ENCODE assay signal across 8 cellular contexts in the genomic region with DNA sequence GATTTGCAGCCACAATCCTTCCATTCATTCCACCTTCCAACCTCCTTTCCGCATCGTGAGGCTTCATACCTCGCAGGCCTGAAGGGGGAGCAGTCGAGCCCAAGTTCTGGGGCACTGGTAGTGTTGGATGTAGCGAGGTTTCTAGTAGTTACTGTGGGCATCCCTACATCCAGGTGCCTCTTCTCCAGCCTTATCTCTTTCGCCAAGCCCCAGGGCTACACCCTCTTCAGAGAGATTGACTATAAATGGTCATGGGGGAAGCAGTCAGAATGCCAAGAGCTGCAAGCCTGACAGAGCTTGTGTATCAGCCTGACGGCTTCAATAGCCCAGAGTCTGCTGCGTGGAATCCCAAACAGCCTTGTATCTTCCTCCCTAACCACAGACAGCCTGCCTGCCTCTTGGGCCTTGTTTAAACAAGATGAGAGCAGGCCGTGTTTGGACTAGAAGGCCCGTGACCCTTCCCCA. TPM values are rescaled to one million over a fixed set of nuclear protein-coding genes. Genes with fewer than 3 reads are reported as not detected.
DNase-seq lines count a peak whose midpoint lies in the region; ATAC-seq, FAIRE-seq and TF ChIP-seq lines count a peak whose summit lies in the region.

No MANE protein-coding gene starts in this region.

- intact Hi-C loops in Caco-2 (cut with micrococcal nuclease; ENCODE audit: unreplicated experiment) (loop anchor here (1.0 to 2.0 kb wide), 4 partner anchors 29 to 81 kb away; a partner anchor contains a TSS), HepG2 (cut with micrococcal nuclease; ENCODE audit: unreplicated experiment) (loop anchor here (5.0 kb wide), 1 partner anchor 81 kb away; no protein-coding TSS in a partner anchor)

- no peak overlapping the region for H2AFZ ChIP-seq in HepG2 (ENCODE audit: low read length)

- in situ Hi-C loops in astrocyte of the spinal cord (cut with HindIII; ENCODE audit: low sequenced_read_pairs) (no loop called here), HepG2 (cut with HindIII; ENCODE audit: extremely low pct_ligation_motif_present, low pct_unique_long_range_greater_than_20kb) (no loop called here)

- TF ChIP-seq POLR2A in HepG2 (IDR thresholded peaks at IDR 0.05; ENCODE audit: insufficient read depth in 1 of 2, low read depth in 2 of 2, low read length in 2 of 2), result no peak

- H3K27ac ChIP-seq in HepG2 (ENCODE audit: extremely low read length, insufficient read depth, low read length), result no peak overlapping the region

- WGBS in HepG2 (ENCODE audit: low lambda C conversion rate), result 14% methylated on average over 9 of the region's 10 CpGs

- POLR2A ChIA-PET in Caco-2 (lab: Charles Lee) (interaction anchor here (0.5 to 1.2 kb wide), 2 partner anchors 29 to 65 kb away, joined by 3 to 5 read pairs; a partner anchor contains a TSS), HepG2 (lab: Yijun Ruan, JAX) (no interaction called here)

- no peaks in the 10 kb centered on the region for H3K36me3 ChIP-seq in Caco-2 (ENCODE audit: control insufficient read depth, insufficient read depth, low read length)
- no peaks in the 10 kb centered on the region for H3K36me3 ChIP-seq in HepG2 (replicated peaks in 1 of 2; ENCODE audit: control insufficient read depth in 1 of 2, insufficient read depth in 2 of 2, low read length in 2 of 2)

- H4K20me1 ChIP-seq in HepG2 (ENCODE audit: insufficient read depth, low read length), result no peaks in the 10 kb centered on the region

- TF ChIP-seq RAD21 in HepG2 (CRISPR knock-in tag; IDR thresholded peaks at IDR 0.05), result no peak

- H3K4me1 ChIP-seq in Caco-2, result no peaks in the 10 kb centered on the region
- H3K4me1 ChIP-seq in HepG2 (ENCODE audit: insufficient read depth, low read length), result no peaks in the 10 kb centered on the region

- H3K27me3 ChIP-seq in Caco-2 (replicated peaks; ENCODE audit: control insufficient read depth, insufficient read depth, low read length) (no peaks in the 10 kb centered on the region), HepG2 (ENCODE audit: control insufficient read depth in 1 of 2, insufficient read depth in 2 of 2, low read length in 2 of 2) (peaks cover 0 to 6% of the 10 kb centered on the region in 2 experiments; a peak in 2 of 5 replicates)

- no peaks in the 10 kb centered on the region for H3K27me3 Mint-ChIP-seq in Caco-2 (ENCODE audit: insufficient read depth, unreplicated experiment)

- no peak for FAIRE-seq in HepG2 (lab: Jason Lieb, UNC)

- peak overlapping the region; percentile 33 for H3K27ac Mint-ChIP-seq in Caco-2 (ENCODE audit: unreplicated experiment)

- H3K9me3 ChIP-seq in Caco-2, result no peaks in the 10 kb centered on the region
- H3K9me3 ChIP-seq in HepG2 (ENCODE audit: low read length), result no peaks in the 10 kb centered on the region

- peaks cover 7% of the 10 kb centered on the region for H3K36me3 Mint-ChIP-seq in Caco-2 (ENCODE audit: insufficient read depth, unreplicated experiment)

- no peak overlapping the region for H3K4me3 Mint-ChIP-seq in Caco-2 (ENCODE audit: unreplicated experiment)

- H3K4me3 ChIP-seq in Caco-2 (ENCODE audit: low read depth, low read length), result no peak overlapping the region
- no peak overlapping the region for H3K4me3 ChIP-seq in astrocyte of the spinal cord (ENCODE audit: low read depth, low read length)
- no peak overlapping the region for H3K4me3 ChIP-seq in HepG2 (replicated peaks in 1 of 3; ENCODE audit: insufficient read depth in 1 of 3, low read depth in 2 of 3, low read length in 3 of 3)

- TF ChIP-seq EP300 in HepG2 (IDR thresholded peaks at IDR 0.05; ENCODE audit: low read depth in 2 of 2, low read length in 2 of 2) (no peak), HepG2 (CRISPR knock-in tag; IDR thresholded peaks at IDR 0.05; ENCODE audit: borderline replicate concordance) (no peak)

- ATAC-seq in HepG2, result peak; percentile 62
- no peak for ATAC-seq in HG02763 (IDR thresholded peaks at IDR 0.05; ENCODE audit: unreplicated experiment)
- ATAC-seq in GM21717 (IDR thresholded peaks at IDR 0.05; ENCODE audit: unreplicated experiment), result no peak

- H3K4me1 Mint-ChIP-seq in Caco-2 (ENCODE audit: low read depth, unreplicated experiment), result peaks cover 10% of the 10 kb centered on the region

- H3K9me3 Mint-ChIP-seq in Caco-2 (ENCODE audit: unreplicated experiment), result no peaks in the 10 kb centered on the region

- H3K79me2 ChIP-seq in HepG2 (ENCODE audit: insufficient read depth, low read length), result no peaks in the 10 kb centered on the region

- H3K4me2 ChIP-seq in HepG2 (ENCODE audit: low read depth, low read length), result no peak overlapping the region

- DNase-seq in Caco-2 (peak; percentile 79 to 84), HT-29 (ENCODE audit: low spot score) (peak; percentile 25), astrocyte of the spinal cord (ENCODE audit: low read depth, low spot score) (peak; percentile 77), HepG2 (ENCODE audit: low spot score) (no peak), ureter (ENCODE audit: low spot score) (peak; percentile 50), MV-4-11 (lab: John Stamatoyannopoulos, UW) (no peak)

- no peak overlapping the region for H3K9ac ChIP-seq in HepG2 (ENCODE audit: insufficient read depth, low read depth, low read length)

- TF ChIP-seq CTCF in Caco-2 (IDR thresholded peaks at IDR 0.05; ENCODE audit: insufficient read depth in 1 of 2, low read depth in 1 of 2, low read length in 1 of 2, severe bottlenecking in 1 of 2, unreplicated experiment in 1 of 2), result peak; percentile 80 to 90
- peak; percentile 81 for TF ChIP-seq CTCF in astrocyte of the spinal cord (IDR thresholded peaks at IDR 0.05; ENCODE audit: low read depth, low read length)
- TF ChIP-seq CTCF in HepG2 (CRISPR knock-in tag; IDR thresholded peaks at IDR 0.05), result peak; percentile 54

- BruUV-seq in Caco-2 (replicated peaks; lab: Mats Ljungman, UMichigan) (no TSS peak), HepG2 (replicated peaks; lab: Mats Ljungman, UMichigan) (no TSS peak)

- CTCF ChIA-PET in Caco-2 (lab: Charles Lee), result interaction anchor here (0.7 to 5.1 kb wide), 9 partner anchors 9 to 95 kb away, joined by 3 to 79 read pairs (median 4); a partner anchor contains a TSS
- CTCF ChIA-PET in HepG2 (lab: Yijun Ruan, JAX; ENCODE audit: low intra/inter-chr PET ratio, low total read pairs), result interaction anchor here (1.1 kb wide), 1 partner anchor 81 kb away, joined by 3 read pairs; no protein-coding TSS in a partner anchor

TF ChIP-seq in HepG2, 621 proteins besides CTCF, POLR2A, EP300 and RAD21 (continues in another document):
- TF ChIP-seq HNRNPH1 (optimal IDR thresholded peaks at IDR 0.05; ENCODE audit: low read depth, low read length), result no peak
- no peak for TF ChIP-seq HMG20B (CRISPR knock-in tag; conservative IDR thresholded peaks at IDR 0.05)
- TF ChIP-seq XRCC5 (optimal IDR thresholded peaks at IDR 0.05; ENCODE audit: low read length), result peak; percentile 41
- TF ChIP-seq, protein P1, sequence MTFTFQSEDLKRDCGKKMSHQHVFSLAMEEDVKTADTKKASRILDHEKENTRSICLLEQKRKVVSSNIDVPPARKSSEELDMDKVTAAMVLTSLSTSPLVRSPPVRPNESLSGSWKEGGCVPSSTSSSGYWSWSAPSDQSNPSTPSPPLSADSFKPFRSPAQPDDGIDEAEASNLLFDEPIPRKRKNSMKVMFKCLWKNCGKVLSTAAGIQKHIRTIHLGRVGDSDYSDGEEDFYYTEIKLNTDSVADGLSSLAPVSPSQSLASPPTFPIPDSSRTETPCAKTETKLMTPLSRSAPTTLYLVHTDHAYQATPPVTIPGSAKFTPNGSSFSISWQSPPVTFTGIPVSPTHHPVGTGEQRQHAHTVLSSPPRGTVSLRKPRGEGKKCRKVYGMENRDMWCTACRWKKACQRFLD (CRISPR knock-in tag; IDR thresholded peaks at IDR 0.05; ENCODE audit: borderline replicate concordance), result no peak
- peak; percentile 14; the same call in 1 of the 2 replicates for TF ChIP-seq SMC3 (IDR thresholded peaks at IDR 0.05; ENCODE audit: low read length)
- TF ChIP-seq, protein P2, sequence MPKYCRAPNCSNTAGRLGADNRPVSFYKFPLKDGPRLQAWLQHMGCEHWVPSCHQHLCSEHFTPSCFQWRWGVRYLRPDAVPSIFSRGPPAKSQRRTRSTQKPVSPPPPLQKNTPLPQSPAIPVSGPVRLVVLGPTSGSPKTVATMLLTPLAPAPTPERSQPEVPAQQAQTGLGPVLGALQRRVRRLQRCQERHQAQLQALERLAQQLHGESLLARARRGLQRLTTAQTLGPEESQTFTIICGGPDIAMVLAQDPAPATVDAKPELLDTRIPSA (CRISPR knock-in tag; IDR thresholded peaks at IDR 0.05; ENCODE audit: borderline replicate concordance), result no peak

RNA-seq across cellular contexts. Expression of a gene that starts 28.9 kb away (rescaled TPM):
- total RNA-seq in Caco-2 (2022) (44.0 and 58.9 TPM in 2 replicates), HepG2 (2016; rRNA removed; fragmentation: Illumina TruSeq; extraction: Trizol) (not detected in 2 replicates), ureter (34.4 TPM)
- not detected in 2 replicates for total RNA-seq in HT-29 (2014; rRNA removed; shearing (Covaris generic))
- total RNA-seq in HepG2 (2016; cell fraction: cytosol; rRNA removed; fragmentation: Illumina TruSeq; extraction: Trizol; ENCODE audit: low read depth), result not detected in 2 replicates
- not detected in 2 replicates for total RNA-seq in HepG2 (2016; cell fraction: insoluble cytoplasmic fraction; rRNA removed; fragmentation: Illumina TruSeq; extraction: Trizol)
- total RNA-seq in HepG2 (2016; cell fraction: membrane; rRNA removed; fragmentation: Illumina TruSeq; extraction: Trizol), result not detected in 2 replicates
- not detected in 2 replicates for total RNA-seq in HepG2 (2016; cell fraction: nucleus; rRNA removed; fragmentation: Illumina TruSeq; extraction: Trizol)
- not detected in 2 replicates for polyA plus RNA-seq in HepG2 (2011; rRNA removed)
- polyA plus RNA-seq in HepG2 (2011; cell fraction: cytosol; rRNA removed), result not detected in 2 replicates
- polyA plus RNA-seq in HepG2 (2011; cell fraction: nucleus; rRNA removed), result not detected in 2 replicates
- polyA plus RNA-seq in HepG2 (2012), result not detected in 2 replicates
- not detected in 2 replicates for polyA plus RNA-seq in HepG2 (2016; cell fraction: cytosol; fragmentation: Illumina TruSeq; extraction: Trizol; ENCODE audit: low read depth)
- polyA plus RNA-seq in HepG2 (2016; cell fraction: insoluble cytoplasmic fraction; fragmentation: Illumina TruSeq; extraction: Trizol; ENCODE audit: low read depth), result not detected in 2 replicates
- not detected in 2 replicates for polyA plus RNA-seq in HepG2 (2016; cell fraction: membrane; fragmentation: Illumina TruSeq; extraction: Trizol; ENCODE audit: low read depth)
- not detected in 2 replicates for polyA plus RNA-seq in HepG2 (2016; cell fraction: nucleus; fragmentation: Illumina TruSeq; extraction: Trizol; ENCODE audit: insufficient read depth, low read depth)
- 64.2 TPM in 1 of 2 replicates, not detected in the other for polyA minus RNA-seq in HepG2 (2011; rRNA and poly(A)+ RNA removed; ENCODE audit: low replicate concordance)
- polyA minus RNA-seq in HepG2 (2011; cell fraction: cytosol; rRNA and poly(A)+ RNA removed), result not detected in 2 replicates
- 0.64 TPM in 1 of 2 replicates, not detected in the other for polyA minus RNA-seq in HepG2 (2011; cell fraction: nucleus; rRNA and poly(A)+ RNA removed)

Comparison
In these comparisons a context has a peak if more than half of its experiments do, and no peak if none do; other contexts are left out.
1. DNase-seq: peak in Caco-2 (2 of 2), HT-29 (single experiment), astrocyte of the spinal cord (single experiment) and ureter (single experiment); none in HepG2 (single experiment) and MV-4-11 (single experiment).
2. RNA of a gene that starts 28.9 kb away (total RNA-seq): 44.0 to 58.9 TPM in Caco-2 and 34.4 TPM in ureter (single experiment); not detected in HT-29 and not detected in HepG2; every median in the first group is over 10 times any median in the second.
3. Peak in every context shown above with its lines, with median percentiles within 50 percentile points of each other: CTCF ChIP-seq.